ENCODE assay signal across 23 cellular contexts in genomic region chr4:38317238-38317637, GRCh38.
"Had no signal": no experiment of that assay in that cellular context is flagged by ENCODE, and none has a peak within 500 bp of the region (broad histone marks: within the 10 kb centered on the region; RNA-seq: fewer than 3 reads in every experiment).

No MANE protein-coding gene starts in this region.

- H3K36me3 ChIP-seq: adrenal gland had no signal

- DNase-seq: activated CD4-positive, alpha-beta memory T cell treated with anti-CD3 and anti-CD28 coated beads, Interleukin-2, amount 10 ng/mL, durations not matched to agents 7 days and 5 days; activated CD4-positive, alpha-beta T cell treated with anti-CD3 and anti-CD28 coated beads for 36 hours; activated CD4-positive, alpha-beta T cell treated with anti-CD3 and anti-CD28 coated beads, Interleukin-2, amount 50 U/mL, for 1 hour; activated gamma-delta T cell; activated naive CD4-positive, alpha-beta T cell treated with anti-CD3 and anti-CD28 coated beads, Interleukin-2, amount 50 U/mL, for 16 hours; activated naive CD8-positive, alpha-beta T cell treated with anti-CD3 and anti-CD28 coated beads, Interleukin-2, amount 10 ng/mL, durations not matched to agents 7 days and 5 days; activated T-cell treated with anti-CD3 and anti-CD28 coated beads for 4 hours; activated T-cell treated with anti-CD3 and anti-CD28 coated beads, Interleukin-2, amount 50 U/mL, for 48 hours; adrenal gland; anterior cingulate cortex; cerebellar nuclear complex; Kasumi-1; NCI-H1105 treated with DMSO at 0.1 percent for 48 hours; NCI-H1436 treated with DMSO at 0.1 percent for 48 hours; NCI-H187 treated with DMSO at 0.1 percent for 48 hours; NCI-H2171; NCI-H226; NCI-H526; NCI-H82; T-cell had no signal

- H3K27me3 Mint-ChIP-seq: activated naive CD8-positive, alpha-beta T cell treated with anti-CD3 and anti-CD28 coated beads, Interleukin-2, amount 10 ng/mL, durations not matched to agents 7 days and 5 days; activated T-helper 17 cell treated with anti-CD3 and anti-CD28 coated beads, Interleukin-2, amount 50 U/mL, for 72 hours; T-cell had no signal

- H3K27ac ChIP-seq: adrenal gland, SK-N-MC, VCaP had no signal

- H3K27me3 ChIP-seq: adrenal gland had no signal

- H3K4me3 Mint-ChIP-seq: activated CD4-positive, alpha-beta memory T cell treated with anti-CD3 and anti-CD28 coated beads, Interleukin-2, amount 10 ng/mL, durations not matched to agents 7 days and 5 days; activated CD4-positive, alpha-beta T cell treated with anti-CD3 and anti-CD28 coated beads for 36 hours; activated naive CD8-positive, alpha-beta T cell treated with anti-CD3 and anti-CD28 coated beads, Interleukin-2, amount 10 ng/mL, durations not matched to agents 7 days and 5 days had no signal

- H3K9me3 ChIP-seq: adrenal gland had no signal

- H3K9me3 Mint-ChIP-seq: activated T-helper 17 cell treated with anti-CD3 and anti-CD28 coated beads, Interleukin-2, amount 50 U/mL, for 72 hours; T-cell had no signal

- H3K27ac Mint-ChIP-seq: activated CD4-positive, alpha-beta memory T cell treated with anti-CD3 and anti-CD28 coated beads, Interleukin-2, amount 10 ng/mL, durations not matched to agents 7 days and 5 days; activated CD4-positive, alpha-beta T cell treated with anti-CD3 and anti-CD28 coated beads for 36 hours; activated naive CD8-positive, alpha-beta T cell treated with anti-CD3 and anti-CD28 coated beads, Interleukin-2, amount 10 ng/mL, durations not matched to agents 7 days and 5 days; activated T-helper 17 cell treated with anti-CD3 and anti-CD28 coated beads, Interleukin-2, amount 50 U/mL, for 72 hours had no signal

- ATAC-seq: activated CD4-positive, alpha-beta T cell treated with anti-CD3 and anti-CD28 coated beads for 36 hours; activated T-helper 17 cell treated with anti-CD3 and anti-CD28 coated beads, Interleukin-2, amount 50 U/mL, for 72 hours; T-cell had no signal

- H3K4me3 ChIP-seq: adrenal gland, SK-N-MC had no signal

- H3K36me3 Mint-ChIP-seq: T-cell had no signal
